ENCODE assay signal across 10 cellular contexts in the genomic region with DNA sequence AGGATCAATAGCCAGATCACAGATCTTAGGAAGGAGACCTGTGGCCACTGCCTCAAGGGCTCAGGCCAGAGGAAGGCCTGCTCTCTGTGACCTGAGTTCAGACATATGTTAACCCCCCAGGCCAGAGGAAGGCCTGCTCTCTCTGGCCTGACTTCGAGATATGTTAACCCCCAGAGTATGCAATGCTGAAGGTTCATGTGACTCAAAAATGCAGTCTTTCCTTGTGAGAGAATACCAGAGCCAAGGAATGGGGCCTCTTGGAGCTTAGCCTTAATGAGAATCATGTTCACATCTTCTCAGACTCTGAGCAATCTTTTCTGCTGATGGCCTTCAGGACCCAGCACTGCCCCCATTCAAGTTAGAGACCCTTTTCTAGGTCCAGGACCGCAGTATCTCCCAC. TPM values are rescaled to one million over a fixed set of nuclear protein-coding genes. Genes with fewer than 3 reads are reported as not detected.
DNase-seq lines count a peak whose midpoint lies in the region; ATAC-seq and TF ChIP-seq lines count a peak whose summit lies in the region.
"Had no signal": no experiment of that assay in that cellular context is flagged by ENCODE, and none has a peak within 500 bp of the region (broad histone marks: within the 10 kb centered on the region; RNA-seq: fewer than 3 reads in every experiment).

No MANE protein-coding gene starts in this region.

- H3K9me3 ChIP-seq in muscle layer of colon (ENCODE audit: low read length): no peaks in the 10 kb centered on the region

- TF ChIP-seq CTCF in omental fat pad (IDR thresholded peaks at IDR 0.05) (no peak), glutamatergic neuron (IDR thresholded peaks at IDR 0.05; ENCODE audit: partially characterized antibody, unreplicated experiment) (no peak)

- H3K27ac ChIP-seq in ACC112 (ENCODE audit: low read depth, low read length): peak overlapping the region; percentile 98
- peak overlapping the region; percentile 10 for H3K27ac ChIP-seq in muscle layer of colon (ENCODE audit: low read depth, low read length)

- H3K79me2 ChIP-seq in ACC112 (ENCODE audit: control insufficient read depth, insufficient read depth, low read length, unreplicated experiment): peaks cover 53% of the 10 kb centered on the region

- no peaks in the 10 kb centered on the region for H3K27me3 Mint-ChIP-seq in central memory CD8-positive, alpha-beta T cell
- H3K27me3 Mint-ChIP-seq in glutamatergic neuron (ENCODE audit: unreplicated experiment): peaks cover 5% of the 10 kb centered on the region

- H3K36me3 ChIP-seq in ACC112 (ENCODE audit: insufficient read depth, low read length) (no peaks in the 10 kb centered on the region), muscle layer of colon (ENCODE audit: insufficient read depth, low read length) (no peaks in the 10 kb centered on the region)

- H3K4me3 Mint-ChIP-seq in central memory CD8-positive, alpha-beta T cell: no peak overlapping the region
- no peak overlapping the region for H3K4me3 Mint-ChIP-seq in glutamatergic neuron (ENCODE audit: unreplicated experiment)

- H3K9ac ChIP-seq in muscle layer of colon (ENCODE audit: low read length): no peak overlapping the region

- H2AFZ ChIP-seq in ACC112 (ENCODE audit: low read length, unreplicated experiment): no peak overlapping the region

- peak overlapping the region; percentile 63 for H3K27ac Mint-ChIP-seq in central memory CD8-positive, alpha-beta T cell (ENCODE audit: low read depth)
- H3K27ac Mint-ChIP-seq in glutamatergic neuron (ENCODE audit: unreplicated experiment): no peak overlapping the region

- no peaks in the 10 kb centered on the region for H3K9me3 Mint-ChIP-seq in central memory CD8-positive, alpha-beta T cell
- H3K9me3 Mint-ChIP-seq in glutamatergic neuron (ENCODE audit: unreplicated experiment): peaks cover 7% of the 10 kb centered on the region

- no peak for DNase-seq in central memory CD8-positive, alpha-beta T cell (ENCODE audit: low spot score in 2 of 2)
- no peak for DNase-seq in omental fat pad (ENCODE audit: low spot score)
- DNase-seq in activated effector memory CD4-positive, alpha-beta T cell treated with Interleukin-2 at 50 U/mL for 16 hours: no peak
- DNase-seq in glutamatergic neuron: no peak
- DNase-seq in GDM1 (lab: John Stamatoyannopoulos, UW): no peak
- DNase-seq: KBM-7, NCI-H82 had no signal

- H3K36me3 Mint-ChIP-seq in central memory CD8-positive, alpha-beta T cell (ENCODE audit: insufficient read depth): peaks cover 12% of the 10 kb centered on the region
- peaks cover 4% of the 10 kb centered on the region for H3K36me3 Mint-ChIP-seq in glutamatergic neuron (ENCODE audit: unreplicated experiment)

- ATAC-seq in HG03460 (IDR thresholded peaks at IDR 0.05; ENCODE audit: unreplicated experiment) (peak; percentile 9), omental fat pad (ENCODE audit: low FRiP score) (no peak)
- no peak for ATAC-seq in central memory CD8-positive, alpha-beta T cell (replicated peaks; ENCODE audit: extremely low read depth, poor library complexity, severe bottlenecking)

- peaks cover 74% of the 10 kb centered on the region for H3K4me1 Mint-ChIP-seq in central memory CD8-positive, alpha-beta T cell
- H3K4me1 Mint-ChIP-seq in glutamatergic neuron (ENCODE audit: low read depth, unreplicated experiment): peaks cover 35% of the 10 kb centered on the region

- H3K4me3 ChIP-seq in ACC112 (ENCODE audit: low read depth, low read length) (peak overlapping the region; percentile 43; the same call in 1 of the 2 replicates), muscle layer of colon (ENCODE audit: low read depth in 1 of 2, low read length in 2 of 2) (no peak overlapping the region)

- H3K4me1 ChIP-seq in ACC112 (ENCODE audit: control insufficient read depth, insufficient read depth, low read length, unreplicated experiment) (peaks cover 58% of the 10 kb centered on the region), muscle layer of colon (ENCODE audit: insufficient read depth, low read length) (peaks cover 76% of the 10 kb centered on the region)

- no peaks in the 10 kb centered on the region for H3K27me3 ChIP-seq in ACC112 (ENCODE audit: insufficient read depth, low read length)
- H3K27me3 ChIP-seq in muscle layer of colon (ENCODE audit: control insufficient read depth in 1 of 2, insufficient read depth in 2 of 2, low read length in 2 of 2): no peaks in the 10 kb centered on the region

RNA-seq across cellular contexts. Expression of a gene that starts 36.7 kb away (rescaled TPM):
- total RNA-seq in omental fat pad (100 to 1,000 TPM; 105 to 132 (median 123) TPM), glutamatergic neuron (ENCODE audit: unreplicated experiment) (12.4 TPM)
